In genomic region chr9:89604463-89605180, GRCh38 we compare ENCODE assay signal across 8 cellular contexts. TPM values are rescaled to one million over a fixed set of nuclear protein-coding genes. Genes with fewer than 3 reads are reported as not detected.
DNase-seq lines count a peak whose midpoint lies in the region; ATAC-seq and TF ChIP-seq lines count a peak whose summit lies in the region.

TSS of gene GADD45G (plus strand) at chr9:89605012. CDS start at chr9:89605122, 110 bp downstream.

- H3K9ac ChIP-seq in skeletal muscle tissue (ENCODE audit: low read depth in 1 of 3, low read length in 3 of 3): peak within 1 kb of the TSS; percentile 92 to 94 (median 93)

- H3K36me3 ChIP-seq in WERI-Rb-1: peaks cover 30% of the 10 kb centered on the region
- H3K36me3 ChIP-seq in breast epithelium: no peaks in the 10 kb centered on the region
- H3K36me3 ChIP-seq in skeletal muscle tissue (ENCODE audit: control insufficient read depth in 3 of 3, insufficient read depth in 3 of 3, low read length in 3 of 3): no peaks in the 10 kb centered on the region

- H3K27ac ChIP-seq in WERI-Rb-1 (peak within 1 kb of the TSS; percentile 96), breast epithelium (peak within 1 kb of the TSS; percentile 85 to 87), skeletal muscle tissue (ENCODE audit: low read depth, low read length) (peak within 1 kb of the TSS; percentile 91)

- H3K4me3 ChIP-seq in WERI-Rb-1 (ENCODE audit: low read depth, low read length) (peak within 1 kb of the TSS; percentile 97), breast epithelium (peak within 1 kb of the TSS; percentile 65 to 79 (median 71)), skeletal muscle tissue (ENCODE audit: low read length in 3 of 3) (peak within 1 kb of the TSS; percentile 76 to 95 (median 83))

- intact Hi-C loops in breast epithelium (cut with DNase I; ENCODE audit: low total_unique reads): loop anchor here (10.0 kb wide), 1 partner anchor 500 kb away; no protein-coding TSS in a partner anchor

- TF ChIP-seq CTCF in WERI-Rb-1 (IDR thresholded peaks at IDR 0.05; ENCODE audit: low read depth, low read length) (no peak), breast epithelium (IDR thresholded peaks at IDR 0.05) (peak in 2 of 3 donors; percentile 36 to 38)

- peak; percentile 78 for TF ChIP-seq POLR2A in breast epithelium (IDR thresholded peaks at IDR 0.05)

- peak; percentile 45 for ATAC-seq in HG02588 (IDR thresholded peaks at IDR 0.05; ENCODE audit: unreplicated experiment)
- no peak for ATAC-seq in GM19467 (IDR thresholded peaks at IDR 0.05; ENCODE audit: unreplicated experiment)

- H3K4me1 ChIP-seq in breast epithelium: peaks cover 6 to 22% of the 10 kb centered on the region in 2 donors
- H3K4me1 ChIP-seq in skeletal muscle tissue (ENCODE audit: control insufficient read depth in 3 of 3, insufficient read depth in 3 of 3, low read length in 3 of 3): peaks cover 46 to 59% (median 57%) of the 10 kb centered on the region in 3 donors

- H3K9me3 ChIP-seq in WERI-Rb-1 (ENCODE audit: severe bottlenecking): no peaks in the 10 kb centered on the region
- no peaks in the 10 kb centered on the region for H3K9me3 ChIP-seq in breast epithelium
- no peaks in the 10 kb centered on the region for H3K9me3 ChIP-seq in skeletal muscle tissue (ENCODE audit: control insufficient read depth in 3 of 3, low read length in 3 of 3)

- no peaks in the 10 kb centered on the region for H3K27me3 ChIP-seq in WERI-Rb-1 (ENCODE audit: insufficient read depth, low read depth, severe bottlenecking)
- H3K27me3 ChIP-seq in breast epithelium: no peaks in the 10 kb centered on the region
- H3K27me3 ChIP-seq in skeletal muscle tissue (ENCODE audit: control insufficient read depth in 3 of 3, insufficient read depth in 3 of 3, low read length in 3 of 3): no peaks in the 10 kb centered on the region

- DNase-seq in DMS153 treated with DMSO at 0.1 percent for 48 hours (lab: John Stamatoyannopoulos, UW; ENCODE audit: unreplicated experiment) (peak; percentile 86), NCI-H1930 (lab: John Stamatoyannopoulos, UW) (peak; percentile 86 to 88), WERI-Rb-1 (peak; percentile 95), breast epithelium (ENCODE audit: low spot score in 2 of 2) (peak; percentile 75 to 88), iPS-NIHi7 (ENCODE audit: extremely low spot score) (peak; percentile 90)

RNA-seq across cellular contexts. Expression of gene GADD45G, which starts in this region (rescaled TPM):
- total RNA-seq in breast epithelium: 10 to 100 TPM; 13.0 to 24.3 (median 15.8) TPM
- total RNA-seq in skeletal muscle tissue: 2.1 TPM
